ENCODE assay signal across 8 cellular contexts in genomic region chr17:42677012-42677857, GRCh38. TPM values are rescaled to one million over a fixed set of nuclear protein-coding genes. Genes with fewer than 3 reads are reported as not detected.
A peak's percentile ranks its signal among the peaks of the same experiment; 100 is the strongest.
DNase-seq lines count a peak whose midpoint lies in the region; ATAC-seq, FAIRE-seq and TF ChIP-seq lines count a peak whose summit lies in the region.

No MANE protein-coding gene starts in this region.

- DNase-seq in AG10803 (ENCODE audit: low read depth) (peak; percentile 99), GM19238 (ENCODE audit: insufficient read length, low spot score) (peak; percentile 99), NCI-H510A (lab: John Stamatoyannopoulos, UW) (peak; percentile 99), chondrocyte (ENCODE audit: low spot score) (peak; percentile 99), keratinocyte (ENCODE audit: low read depth, low spot score) (peak; percentile 97)
- peak; percentile 100 for DNase-seq in activated CD4-positive, alpha-beta T cell treated with anti-CD3 and anti-CD28 coated beads for 36 hours
- peak; percentile 98 for DNase-seq in stimulated activated CD4-positive, alpha-beta T cell treated with anti-CD3 and anti-CD28 coated beads, Interleukin-12 subunit alpha, Interleukin-12 subunit beta, amount 100 ng/mL, for 4 hours

- H4K20me1 ChIP-seq in keratinocyte (ENCODE audit: control insufficient read depth, extremely low read depth, insufficient read depth, low read length) = peaks cover 6% of the 10 kb centered on the region

- CTCF ChIA-PET in activated CD4-positive, alpha-beta T cell treated with anti-CD3 and anti-CD28 coated beads for 36 hours (lab: Charles Lee) = interaction anchor here (0.5 to 3.9 kb wide), 7 partner anchors 18 to 349 kb away, joined by 3 to 44 read pairs (median 4); partner anchors contain the start of genes PSMC3IP, RAMP2, RETREG3 and TUBG1

- TF ChIP-seq CTCF in AG10803 (conservative IDR thresholded peaks at IDR 0.05; ENCODE audit: low read length) (no peak), chondrocyte (IDR thresholded peaks at IDR 0.05) (no peak), keratinocyte (optimal IDR thresholded peaks at IDR 0.05 in 1 of 3, IDR thresholded peaks at IDR 0.05 in 1 of 3, conservative IDR thresholded peaks at IDR 0.05 in 1 of 3; ENCODE audit: extremely low read depth in 1 of 3, insufficient read depth in 2 of 3, low read length in 3 of 3) (no peak)

- dilution Hi-C loops in keratinocyte (cut with MboI; ENCODE audit: extremely low pct_ligation_motif_present, low sequenced_read_pairs) = no loop called here

- peak overlapping the region; percentile 91 for H3K4me3 ChIP-seq in AG10803 (ENCODE audit: low read length)
- H3K4me3 ChIP-seq in keratinocyte (ENCODE audit: control insufficient read depth in 2 of 3, extremely low read depth in 1 of 3, insufficient read depth in 2 of 3, low read depth in 1 of 3, low read length in 3 of 3) = peak overlapping the region; percentile 92 to 93 (median 92)

- no peaks in the 10 kb centered on the region for H3K9me1 ChIP-seq in keratinocyte (ENCODE audit: control insufficient read depth, extremely low read depth, insufficient read depth, low read length)

- H3K36me3 Mint-ChIP-seq in activated CD4-positive, alpha-beta T cell treated with anti-CD3 and anti-CD28 coated beads for 36 hours (ENCODE audit: low read depth) = peaks cover 2% of the 10 kb centered on the region
- no peaks in the 10 kb centered on the region for H3K36me3 Mint-ChIP-seq in chondrocyte (ENCODE audit: low read depth)

- no peaks in the 10 kb centered on the region for H3K9me3 ChIP-seq in keratinocyte (ENCODE audit: control insufficient read depth, low read depth, low read length)

- FAIRE-seq in keratinocyte (lab: Jason Lieb, UNC) = peak; percentile 83

- H3K4me1 Mint-ChIP-seq in activated CD4-positive, alpha-beta T cell treated with anti-CD3 and anti-CD28 coated beads for 36 hours = peaks cover 49% of the 10 kb centered on the region
- peaks cover 48% of the 10 kb centered on the region for H3K4me1 Mint-ChIP-seq in chondrocyte (ENCODE audit: low read depth)

- peak; percentile 61 for ATAC-seq in HG03432 (IDR thresholded peaks at IDR 0.05; ENCODE audit: unreplicated experiment)
- peak; percentile 84 for ATAC-seq in activated CD4-positive, alpha-beta T cell treated with anti-CD3 and anti-CD28 coated beads for 36 hours

- H3K27ac ChIP-seq in keratinocyte (ENCODE audit: control insufficient read depth, insufficient read depth, low read length) = peak overlapping the region; percentile 95

- H3K9me3 Mint-ChIP-seq in activated CD4-positive, alpha-beta T cell treated with anti-CD3 and anti-CD28 coated beads for 36 hours (ENCODE audit: low read depth) = no peaks in the 10 kb centered on the region
- H3K9me3 Mint-ChIP-seq in chondrocyte (ENCODE audit: low read depth) = no peaks in the 10 kb centered on the region

- peak overlapping the region; percentile 79 for H2AFZ ChIP-seq in keratinocyte (ENCODE audit: control insufficient read depth, low read length)

- H3K27ac Mint-ChIP-seq in activated CD4-positive, alpha-beta T cell treated with anti-CD3 and anti-CD28 coated beads for 36 hours = peak overlapping the region; percentile 69
- peak overlapping the region; percentile 98 for H3K27ac Mint-ChIP-seq in chondrocyte (ENCODE audit: unreplicated experiment)

- H3K79me2 ChIP-seq in keratinocyte (ENCODE audit: control insufficient read depth, insufficient read depth, low read length) = peaks cover 16% of the 10 kb centered on the region

- peaks cover 29% of the 10 kb centered on the region for H3K27me3 Mint-ChIP-seq in activated CD4-positive, alpha-beta T cell treated with anti-CD3 and anti-CD28 coated beads for 36 hours
- no peaks in the 10 kb centered on the region for H3K27me3 Mint-ChIP-seq in chondrocyte (ENCODE audit: low read depth)

- POLR2A ChIA-PET in activated CD4-positive, alpha-beta T cell treated with anti-CD3 and anti-CD28 coated beads for 36 hours (lab: Charles Lee) = no interaction called here

- intact Hi-C loops in activated CD4-positive, alpha-beta T cell treated with anti-CD3 and anti-CD28 coated beads for 36 hours (cut with DNase I, micrococcal nuclease) = loop anchor here in 1 of 2 experiments (1.0 to 10.0 kb wide), 12 partner anchors 18 to 1445 kb away; partner anchors contain the start of genes COASY, HDAC5, KCNH4 and PTGES3L

- peaks cover 4 to 9% of the 10 kb centered on the region in 2 experiments for H3K36me3 ChIP-seq in keratinocyte (ENCODE audit: control insufficient read depth in 2 of 2, extremely low read depth in 1 of 2, insufficient read depth in 2 of 2, low read length in 2 of 2)

- peak overlapping the region; percentile 85 for H3K9ac ChIP-seq in keratinocyte (ENCODE audit: control insufficient read depth, extremely low read depth, insufficient read depth, low read length)

- H3K27me3 ChIP-seq in keratinocyte (ENCODE audit: control insufficient read depth, extremely low read depth, insufficient read depth, low read length) = no peaks in the 10 kb centered on the region

- H3K4me2 ChIP-seq in keratinocyte (ENCODE audit: control insufficient read depth, extremely low read depth, insufficient read depth, low read depth, low read length) = peak overlapping the region; percentile 96

- H3K4me3 Mint-ChIP-seq in activated CD4-positive, alpha-beta T cell treated with anti-CD3 and anti-CD28 coated beads for 36 hours = peak overlapping the region; percentile 70
- peak overlapping the region; percentile 91 for H3K4me3 Mint-ChIP-seq in chondrocyte (ENCODE audit: unreplicated experiment)

- peaks cover 57% of the 10 kb centered on the region for H3K4me1 ChIP-seq in keratinocyte (ENCODE audit: control insufficient read depth, extremely low read depth, insufficient read depth, low read length)

RNA-seq across cellular contexts. Expression of gene PLEKHH3, which starts 0.4 kb away (rescaled TPM):
- total RNA-seq in activated CD4-positive, alpha-beta T cell treated with anti-CD3 and anti-CD28 coated beads for 36 hours = under 1 TPM; 0.73 to 0.97 TPM
- total RNA-seq in chondrocyte = 23.7 to 41.5 TPM (median 38.7 TPM) in 3 replicates
- polyA plus RNA-seq in keratinocyte = 3.1 to 10.7 TPM (median 4.9 TPM) in 3 replicates
- 11.6 TPM for polyA plus RNA-seq in keratinocyte (2011; ENCODE audit: low read depth)
- polyA plus RNA-seq in keratinocyte (2011; cell fraction: cytosol; rRNA removed) = 2.5 and 7.9 TPM in 2 replicates
- polyA plus RNA-seq in keratinocyte (2011; cell fraction: nucleus; rRNA removed) = 13.2 and 20.7 TPM in 2 replicates
- 10.7 and 25.0 TPM in 2 replicates for polyA plus RNA-seq in keratinocyte (2012; ENCODE audit: low replicate concordance)
- polyA minus RNA-seq in keratinocyte = 2.9 to 4.3 TPM (median 3.1 TPM) in 3 replicates
- 17.3 TPM for polyA minus RNA-seq in keratinocyte (2011; cell fraction: cytosol; rRNA and poly(A)+ RNA removed)
- 13.1 and 17.9 TPM in 2 replicates for polyA minus RNA-seq in keratinocyte (2011; cell fraction: nucleus; rRNA and poly(A)+ RNA removed)

RNA-seq across cellular contexts. Expression of gene CCR10, which starts 4.4 kb away (rescaled TPM):
- under 1 TPM; 0.18 to 0.37 TPM for total RNA-seq in activated CD4-positive, alpha-beta T cell treated with anti-CD3 and anti-CD28 coated beads for 36 hours
- 1.2 to 1.8 TPM (median 1.6 TPM) in 3 replicates for total RNA-seq in chondrocyte
- polyA plus RNA-seq in keratinocyte = 0.02 to 0.05 TPM (median 0.03 TPM) in 3 replicates
- polyA plus RNA-seq in keratinocyte (2011; ENCODE audit: low read depth) = not detected
- not detected in 2 replicates for polyA plus RNA-seq in keratinocyte (2011; cell fraction: cytosol; rRNA removed)
- 0.17 and 0.27 TPM in 2 replicates for polyA plus RNA-seq in keratinocyte (2011; cell fraction: nucleus; rRNA removed)
- polyA plus RNA-seq in keratinocyte (2012; ENCODE audit: low replicate concordance) = 0.18 TPM in 1 of 2 replicates, not detected in the other
- polyA minus RNA-seq in keratinocyte = 0.20 TPM in 1 of 3 replicates, not detected in the others
- polyA minus RNA-seq in keratinocyte (2011; cell fraction: cytosol; rRNA and poly(A)+ RNA removed) = not detected
- not detected in 2 replicates for polyA minus RNA-seq in keratinocyte (2011; cell fraction: nucleus; rRNA and poly(A)+ RNA removed)

RNA-seq across cellular contexts. Expression of gene CNTNAP1, which starts 5.1 kb away (rescaled TPM):
- total RNA-seq in activated CD4-positive, alpha-beta T cell treated with anti-CD3 and anti-CD28 coated beads for 36 hours = 1 to 10 TPM; 1.2 to 1.4 TPM
- total RNA-seq in chondrocyte = 22.8 to 43.6 TPM (median 42.1 TPM) in 3 replicates
- 0.46 to 2.0 TPM (median 0.71 TPM) in 3 replicates for polyA plus RNA-seq in keratinocyte
- 0.26 TPM for polyA plus RNA-seq in keratinocyte (2011; ENCODE audit: low read depth)
- polyA plus RNA-seq in keratinocyte (2011; cell fraction: cytosol; rRNA removed) = 0.23 and 0.34 TPM in 2 replicates
- 3.2 and 3.7 TPM in 2 replicates for polyA plus RNA-seq in keratinocyte (2011; cell fraction: nucleus; rRNA removed)
- 0.24 and 1.7 TPM in 2 replicates for polyA plus RNA-seq in keratinocyte (2012; ENCODE audit: low replicate concordance)
- 0.76 to 3.8 TPM (median 1.1 TPM) in 3 replicates for polyA minus RNA-seq in keratinocyte
- not detected for polyA minus RNA-seq in keratinocyte (2011; cell fraction: cytosol; rRNA and poly(A)+ RNA removed)
- polyA minus RNA-seq in keratinocyte (2011; cell fraction: nucleus; rRNA and poly(A)+ RNA removed) = 1.8 and 2.3 TPM in 2 replicates

RNA-seq across cellular contexts. Expression of gene TUBG2, which starts 18.2 kb away (rescaled TPM):
- 1 to 10 TPM; 9.0 to 9.2 TPM for total RNA-seq in activated CD4-positive, alpha-beta T cell treated with anti-CD3 and anti-CD28 coated beads for 36 hours
- 26.2 to 36.5 TPM (median 29.2 TPM) in 3 replicates for total RNA-seq in chondrocyte
- 13.5 to 17.8 TPM (median 14.5 TPM) in 3 replicates for polyA plus RNA-seq in keratinocyte
- 6.1 TPM for polyA plus RNA-seq in keratinocyte (2011; ENCODE audit: low read depth)
- polyA plus RNA-seq in keratinocyte (2011; cell fraction: cytosol; rRNA removed) = 7.8 and 11.8 TPM in 2 replicates
- polyA plus RNA-seq in keratinocyte (2011; cell fraction: nucleus; rRNA removed) = 58.1 and 66.0 TPM in 2 replicates
- polyA plus RNA-seq in keratinocyte (2012; ENCODE audit: low replicate concordance) = 17.2 and 18.2 TPM in 2 replicates
- polyA minus RNA-seq in keratinocyte = 9.2 to 20.5 TPM (median 9.6 TPM) in 3 replicates
- 6.7 TPM for polyA minus RNA-seq in keratinocyte (2011; cell fraction: cytosol; rRNA and poly(A)+ RNA removed)
- polyA minus RNA-seq in keratinocyte (2011; cell fraction: nucleus; rRNA and poly(A)+ RNA removed) = 9.0 and 10.3 TPM in 2 replicates

Comparison
In these comparisons a context has a peak if more than half of its experiments do, and no peak if none do; other contexts are left out.
1. Peak in every context shown above with its lines: DNase-seq, ATAC-seq, H3K4me3 ChIP-seq and H3K27ac ChIP-seq.
2. RNA of gene PLEKHH3, which starts 0.4 kb away (total RNA-seq): 23.7 to 41.5 TPM in chondrocyte; 0.73 to 0.97 TPM in activated CD4-positive, alpha-beta T cell treated with anti-CD3 and anti-CD28 coated beads for 36 hours; every median in the first group is over 10 times any median in the second.